ENCODE assay signal across 1 cellular context in genomic region chr11:62880803-62881578, GRCh38.
TF ChIP-seq lines count a peak whose summit lies in the region.

TSS of gene SLC3A2 (plus strand) at chr11:62880896. CDS start at chr11:62881024, 128 bp downstream.

TF ChIP-seq in K562, 482 proteins besides CTCF, POLR2A, EP300 and RAD21 (continued from another document):
- TF ChIP-seq FOXK2 (conservative IDR thresholded peaks at IDR 0.05 in 1 of 2, IDR thresholded peaks at IDR 0.05 in 1 of 2; ENCODE audit: low read depth in 2 of 2) (no peak; a peak in 1 of 4 replicates), ZNF311 (CRISPR knock-in tag; IDR thresholded peaks at IDR 0.05) (peak; percentile 43; the same call in 1 of the 2 replicates), ZNF124 (CRISPR knock-in tag; IDR thresholded peaks at IDR 0.05) (no peak), RREB1 (CRISPR knock-in tag; IDR thresholded peaks at IDR 0.05) (no peak)
